Comparison of ENCODE assay signal across 30 cellular contexts in the genomic region with DNA sequence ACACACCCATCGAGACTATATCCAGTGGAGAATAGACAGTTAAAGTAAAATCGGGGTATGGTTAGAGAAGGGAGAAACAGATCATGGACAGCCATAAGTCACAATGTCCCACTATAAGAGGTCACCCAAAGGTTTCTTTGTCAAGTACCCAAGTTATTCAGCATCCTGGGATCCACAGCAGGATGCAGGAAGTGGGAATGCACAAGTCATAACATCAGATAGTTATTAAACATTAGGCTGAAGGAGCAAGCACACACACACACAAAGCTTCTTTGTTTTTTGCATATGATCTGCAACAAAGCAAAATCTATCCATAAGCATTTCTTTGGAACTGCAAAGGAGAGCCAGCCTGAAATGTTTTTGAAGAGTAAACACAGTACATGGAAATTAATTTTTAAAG.
"Had no signal": no experiment of that assay in that cellular context is flagged by ENCODE, and none has a peak within 500 bp of the region (broad histone marks: within the 10 kb centered on the region; RNA-seq: fewer than 3 reads in every experiment).

No MANE protein-coding gene starts in this region.

- H3K9me3 ChIP-seq: esophagus muscularis mucosa, heart right ventricle, lower lobe of right lung, prostate gland, right atrium auricular region, suprapubic skin, transverse colon, upper lobe of right lung, uterus had no signal

- H3K4me2 ChIP-seq: smooth muscle cell had no signal

- H3K4me3 ChIP-seq: esophagus muscularis mucosa, heart right ventricle, lower lobe of right lung, prostate gland, right atrium auricular region, smooth muscle cell, suprapubic skin, transverse colon, upper lobe of right lung, uterus had no signal

- H3K36me3 ChIP-seq: prostate gland, uterus had no signal

- ATAC-seq: foreskin keratinocyte; left colon; lower lobe of right lung; naive thymus-derived CD8-positive, alpha-beta T cell; sciatic nerve; stimulated activated naive CD8-positive, alpha-beta T cell treated with anti-CD3 and anti-CD28 coated beads, Interleukin-15, amount 100 ng/mL, for 72 hours; upper lobe of right lung had no signal

- H3K27me3 ChIP-seq: esophagus muscularis mucosa, foreskin keratinocyte, heart right ventricle, right atrium auricular region, suprapubic skin, transverse colon, upper lobe of right lung, uterus had no signal

- H3K27ac ChIP-seq: esophagus muscularis mucosa, foreskin keratinocyte, lower lobe of right lung, prostate gland, suprapubic skin, transverse colon, upper lobe of right lung, uterus had no signal

- DNase-seq: effector CD8-positive, alpha-beta T cell; endodermal cell; foreskin keratinocyte; glutamatergic neuron; heart right ventricle; hippocampal formation; islet precursor cell; kidney glomerular epithelial cell; left colon; left ventricle myocardium superior; lower lobe of right lung; naive thymus-derived CD8-positive, alpha-beta T cell; nephron progenitor cell; nucleus accumbens; stimulated activated CD4-positive, alpha-beta T cell treated with anti-CD3 and anti-CD28 coated beads, Interleukin-12 subunit alpha, Interleukin-12 subunit beta, amount 100 ng/mL, for 4 hours; stimulated activated CD4-positive, alpha-beta T cell treated with anti-CD3 and anti-CD28 coated beads, Interleukin-1b, Interleukin-23, amount 100 ng/mL, for 48 hours; stimulated activated CD4-positive, alpha-beta T cell treated with anti-CD3 and anti-CD28 coated beads, Interleukin-4, amount 100 ng/mL, for 1 hour; stimulated activated CD8-positive, alpha-beta memory T cell treated with anti-CD3 and anti-CD28 coated beads, Interleukin-4, amount 100 ng/mL, for 48 hours; stimulated activated naive CD4-positive, alpha-beta T cell; stimulated activated naive CD8-positive, alpha-beta T cell treated with anti-CD3 and anti-CD28 coated beads, Interleukin-15, amount 100 ng/mL, for 72 hours; transverse colon; upper lobe of right lung; uterus had no signal

- H3K4me1 ChIP-seq: esophagus muscularis mucosa, foreskin keratinocyte, lower lobe of right lung, prostate gland, suprapubic skin, transverse colon, upper lobe of right lung, uterus had no signal

- FAIRE-seq: colon had no signal
